2 cellular contexts compared by ENCODE assay signal in genomic region chr3:134718736-134719135, GRCh38.
TF ChIP-seq lines count a peak whose summit lies in the region.

No MANE protein-coding gene starts in this region.

TF ChIP-seq in SK-N-SH treated with all-trans-retinoic acid at 6 μM for 48 hours, 23 proteins besides CTCF, POLR2A, EP300 and RAD21 (continued from another document):
- TF ChIP-seq POU6F1 (CRISPR knock-in tag; IDR thresholded peaks at IDR 0.05; ENCODE audit: borderline replicate concordance, low read depth): no peak
- no peak for TF ChIP-seq ZFP3 (CRISPR knock-in tag; IDR thresholded peaks at IDR 0.05)
- no peak for TF ChIP-seq ARNTL (CRISPR knock-in tag; IDR thresholded peaks at IDR 0.05; ENCODE audit: borderline replicate concordance, low read depth)
- no peak for TF ChIP-seq CREB5 (CRISPR knock-in tag; IDR thresholded peaks at IDR 0.05; ENCODE audit: low read depth)
- TF ChIP-seq PATZ1 (CRISPR knock-in tag; IDR thresholded peaks at IDR 0.05; ENCODE audit: borderline replicate concordance): no peak
- TF ChIP-seq PPARA (CRISPR knock-in tag; IDR thresholded peaks at IDR 0.05; ENCODE audit: borderline replicate concordance): no peak
- no peak for TF ChIP-seq ZNF70 (CRISPR knock-in tag; IDR thresholded peaks at IDR 0.05)
TF ChIP-seq in SK-N-SH treated with all-trans-retinoic acid at 6 μM for 48 hours: peak in this region for 0.

TF ChIP-seq in SK-N-SH, 30 proteins besides CTCF, POLR2A, EP300 and RAD21 (continued from another document):
- no peak for TF ChIP-seq MAX (IDR thresholded peaks at IDR 0.05; ENCODE audit: low read depth)
- TF ChIP-seq ELF1 (IDR thresholded peaks at IDR 0.05): no peak
- no peak for TF ChIP-seq JUND (IDR thresholded peaks at IDR 0.05)
- no peak for TF ChIP-seq RXRA (IDR thresholded peaks at IDR 0.05; ENCODE audit: borderline replicate concordance, low read depth)
